In genomic region chr13:85597790-85598500, GRCh38 we compare ENCODE assay signal across 16 cellular contexts.
DNase-seq lines count a peak whose midpoint lies in the region; TF ChIP-seq lines count a peak whose summit lies in the region.
"Had no signal": no experiment of that assay in that cellular context is flagged by ENCODE, and none has a peak within 500 bp of the region (broad histone marks: within the 10 kb centered on the region; RNA-seq: fewer than 3 reads in every experiment).

No MANE protein-coding gene starts in this region.

- H3K79me2 ChIP-seq in Loucy (ENCODE audit: insufficient read depth, low read length): no peaks in the 10 kb centered on the region

- H3K4me1 ChIP-seq in Loucy (ENCODE audit: insufficient read depth, low read length, poor library complexity, severe bottlenecking) (peaks cover 7% of the 10 kb centered on the region), sigmoid colon (no peaks in the 10 kb centered on the region)
- H3K4me1 ChIP-seq: HAP-1 had no signal

- no peaks in the 10 kb centered on the region for H3F3A ChIP-seq in Loucy (ENCODE audit: low read depth)

- in situ Hi-C loops in astrocyte of the spinal cord (cut with HindIII; ENCODE audit: low sequenced_read_pairs): no loop called here

- H3K4me3 ChIP-seq in Loucy (ENCODE audit: low read length, poor library complexity, severe bottlenecking) (no peak overlapping the region), astrocyte of the spinal cord (ENCODE audit: low read depth, low read length) (no peak overlapping the region), fibroblast of pulmonary artery (replicated peaks; ENCODE audit: low read depth, low read length) (no peak overlapping the region), sigmoid colon (no peak overlapping the region)
- H3K4me3 ChIP-seq: HAP-1 had no signal

- DNase-seq in Daoy (ENCODE audit: low read depth) (peak; percentile 3), astrocyte of the spinal cord (ENCODE audit: low read depth, low spot score) (peak; percentile 42), fibroblast of pulmonary artery (ENCODE audit: low read depth) (peak; percentile 3), NCI-H526 (lab: John Stamatoyannopoulos, UW) (no peak), UCSD-AML1 (lab: John Stamatoyannopoulos, UW; ENCODE audit: unreplicated experiment) (no peak), NCI-H524 treated with DMSO at 0.1 percent for 48 hours (lab: John Stamatoyannopoulos, UW) (no peak), sigmoid colon (no peak)
- DNase-seq: DMS153, NCI-H1092 treated with DMSO at 0.1 percent for 48 hours, NCI-H1694, NCI-H446, NCI-H774, SIG-M5 had no signal

- WGBS in sigmoid colon, 2 donors: 88 to 89% methylated on average over 4 of the region's 4 CpGs

- 0 out of 2 replicates have a peak overlapping the region, but pooled peaks have one; percentile 33 for H2AFZ ChIP-seq in Loucy (ENCODE audit: low read length)

- intact Hi-C loops in sigmoid colon (cut with DNase I): no loop called here

- no peak overlapping the region for H3K27ac ChIP-seq in sigmoid colon
- H3K27ac ChIP-seq: C4-2B had no signal

- H3K9me3 ChIP-seq in Loucy (ENCODE audit: insufficient read depth, low read depth, low read length): no peaks in the 10 kb centered on the region
- peaks cover 0 to 3% (median 0%) of the 10 kb centered on the region in 4 donors for H3K9me3 ChIP-seq in sigmoid colon
- H3K9me3 ChIP-seq: HAP-1 had no signal

- no peaks in the 10 kb centered on the region for H4K20me1 ChIP-seq in Loucy (ENCODE audit: insufficient read depth, low read length, poor library complexity, severe bottlenecking)

- no peaks in the 10 kb centered on the region for H3K9me2 ChIP-seq in Loucy (replicated peaks; ENCODE audit: low read depth, low read length)

- no peak overlapping the region for H3K4me2 ChIP-seq in Loucy (ENCODE audit: low read depth, low read length, poor library complexity, severe bottlenecking)

- H3K36me3 ChIP-seq in Loucy (ENCODE audit: insufficient read depth, low read length): no peaks in the 10 kb centered on the region
- no peaks in the 10 kb centered on the region for H3K36me3 ChIP-seq in sigmoid colon
- H3K36me3 ChIP-seq: HAP-1 had no signal

- TF ChIP-seq CTCF in Loucy (conservative IDR thresholded peaks at IDR 0.05; ENCODE audit: low read length): no peak
- no peak for TF ChIP-seq CTCF in astrocyte of the spinal cord (IDR thresholded peaks at IDR 0.05; ENCODE audit: low read depth, low read length)
- no peak for TF ChIP-seq CTCF in fibroblast of pulmonary artery (IDR thresholded peaks at IDR 0.05; ENCODE audit: low read length, missing control alignments)
- no peak for TF ChIP-seq CTCF in sigmoid colon (IDR thresholded peaks at IDR 0.05)

- TF ChIP-seq POLR2A in sigmoid colon (IDR thresholded peaks at IDR 0.05): no peak

- TF ChIP-seq EP300 in sigmoid colon (IDR thresholded peaks at IDR 0.05): no peak

- no peak overlapping the region for H3K9ac ChIP-seq in Loucy (ENCODE audit: low read depth, low read length, poor library complexity, severe bottlenecking)

- no peaks in the 10 kb centered on the region for H3K27me3 ChIP-seq in Loucy (ENCODE audit: insufficient read depth, low read length, poor library complexity, severe bottlenecking)
- H3K27me3 ChIP-seq in sigmoid colon: no peaks in the 10 kb centered on the region

Comparison
In these comparisons a context has a peak if more than half of its experiments do, and no peak if none do; other contexts are left out.
1. DNase-seq: peak in Daoy (single experiment), astrocyte of the spinal cord (single experiment) and fibroblast of pulmonary artery (single experiment); none in NCI-H526 (0 of 2), UCSD-AML1 (single experiment), NCI-H524 treated with DMSO at 0.1 percent for 48 hours (single experiment) and sigmoid colon (single experiment).